In genomic region chr17:35498429-35499178, GRCh38 we compare ENCODE assay signal across 1 cellular context.
TF ChIP-seq lines count a peak whose summit lies in the region.

No MANE protein-coding gene starts in this region.

TF ChIP-seq in endothelial cell of umbilical vein, 7 proteins besides CTCF, POLR2A, EP300 and RAD21:
- TF ChIP-seq EZH2 (IDR thresholded peaks at IDR 0.05; ENCODE audit: borderline replicate concordance, low read depth, low read length, severe bottlenecking): peak; percentile 8
- TF ChIP-seq FOS (IDR thresholded peaks at IDR 0.05; ENCODE audit: borderline replicate concordance, insufficient read depth, low read length): no peak
